In the genomic region with DNA sequence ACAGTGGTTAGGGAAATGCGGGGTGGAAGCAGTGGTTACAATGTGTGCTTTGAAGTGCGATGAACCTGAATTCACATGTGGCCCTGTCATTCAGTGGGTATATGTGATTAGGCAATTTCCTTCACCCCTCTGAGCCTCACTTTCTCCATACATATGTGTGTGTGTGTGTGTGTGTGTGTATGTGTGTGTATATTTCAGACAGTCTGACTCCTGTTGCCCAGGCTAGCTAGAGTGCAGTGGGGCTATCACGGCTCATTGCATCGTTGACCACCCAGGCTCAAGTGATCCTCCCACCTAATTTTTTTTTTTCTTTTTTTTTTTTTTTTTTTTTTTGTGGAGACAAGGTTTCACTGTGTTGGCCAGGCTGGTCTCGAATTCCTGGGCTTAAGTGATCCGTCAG, we compare ENCODE assay signal across 20 cellular contexts. TPM values are rescaled to one million over a fixed set of nuclear protein-coding genes. Genes with fewer than 3 reads are reported as not detected.
"Had no signal": no experiment of that assay in that cellular context is flagged by ENCODE, and none has a peak within 500 bp of the region (broad histone marks: within the 10 kb centered on the region; RNA-seq: fewer than 3 reads in every experiment).

No MANE protein-coding gene starts in this region.

- H3K4me3 ChIP-seq: coronary artery, esophagus squamous epithelium, smooth muscle cell, suprapubic skin, upper lobe of left lung had no signal

- H3K36me3 ChIP-seq: esophagus squamous epithelium, suprapubic skin, upper lobe of left lung had no signal

- DNase-seq: activated B cell treated with CpG ODN at 0.5 μM for 24 hours; activated CD4-positive, alpha-beta T cell treated with anti-CD3 and anti-CD28 coated beads, Interleukin-2, amount 10 ng/mL, durations not matched to agents 24 days and 14 days; activated CD8-positive, alpha-beta T cell treated with anti-CD3 and anti-CD28 coated beads, Interleukin-2, amount 10 ng/mL, durations not matched to agents 7 days and 5 days; activated naive CD8-positive, alpha-beta T cell treated with anti-CD3 and anti-CD28 coated beads, Interleukin-2, amount 10 ng/mL, durations not matched to agents 7 days and 5 days; effector CD4-positive, alpha-beta T cell; esophagus squamous epithelium; glutamatergic neuron; hypothalamus; kidney; mesenchymal stem cell; naive thymus-derived CD8-positive, alpha-beta T cell; nucleus accumbens; posterior cingulate gyrus; right cardiac atrium; upper lobe of left lung had no signal

- H3K27ac ChIP-seq: coronary artery, esophagus squamous epithelium, suprapubic skin, upper lobe of left lung had no signal

- H3K9me3 ChIP-seq: esophagus squamous epithelium, suprapubic skin, upper lobe of left lung had no signal

RNA-seq across cellular contexts. Expression of a gene that starts 6.3 kb away (rescaled TPM):
- total RNA-seq: activated CD8-positive, alpha-beta T cell treated with anti-CD3 and anti-CD28 coated beads, Interleukin-2, amount 10 ng/mL, durations not matched to agents 7 days and 5 days; activated naive CD8-positive, alpha-beta T cell treated with anti-CD3 and anti-CD28 coated beads, Interleukin-2, amount 10 ng/mL, durations not matched to agents 7 days and 5 days; endothelial cell of umbilical vein; fibroblast of villous mesenchyme; naive thymus-derived CD8-positive, alpha-beta T cell had no signal
